20 cellular contexts compared by ENCODE assay signal in the genomic region with DNA sequence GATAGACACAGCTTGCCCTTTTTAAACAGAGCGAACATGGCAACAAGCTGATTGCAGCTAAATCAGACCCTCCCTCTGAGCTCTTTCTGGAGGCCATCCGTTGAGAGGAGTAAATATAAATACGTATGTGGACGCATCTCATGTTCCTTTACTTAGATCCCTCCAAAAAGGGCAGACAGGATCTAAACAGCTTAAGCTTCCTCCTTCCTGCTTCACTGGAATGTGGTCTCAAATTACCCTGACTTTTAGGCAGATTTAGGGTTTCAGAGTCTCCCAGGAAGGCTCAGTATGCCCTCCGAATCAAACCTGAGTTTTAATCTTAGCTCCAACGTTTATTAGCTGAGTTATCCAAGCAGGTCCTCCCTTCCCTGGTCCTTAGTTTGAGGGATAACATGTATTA.
"Had no signal": no experiment of that assay in that cellular context is flagged by ENCODE, and none has a peak within 500 bp of the region (broad histone marks: within the 10 kb centered on the region; RNA-seq: fewer than 3 reads in every experiment).

No MANE protein-coding gene starts in this region.

- H3K36me3 ChIP-seq: colonic mucosa, esophagus muscularis mucosa, lower lobe of right lung, tibial artery had no signal

- H3K9me3 Mint-ChIP-seq: activated CD4-positive, alpha-beta T cell treated with anti-CD3 and anti-CD28 coated beads, Interleukin-2, amount 10 ng/mL, durations not matched to agents 24 days and 14 days; activated CD8-positive, alpha-beta T cell treated with anti-CD3 and anti-CD28 coated beads for 36 hours; T-helper 1 cell treated with Interleukin-12 subunit alpha and Interleukin-12 subunit beta and Interleukin-4 antibody, amounts not matched to agents 30 μg/mL and 1 μg/mL, for 36 hours had no signal

- H3K27me3 ChIP-seq: colonic mucosa, dorsolateral prefrontal cortex, esophagus muscularis mucosa, tibial artery had no signal

- DNase-seq: activated CD4-positive, alpha-beta T cell treated with anti-CD3 and anti-CD28 coated beads, Interleukin-2, amount 10 ng/mL, durations not matched to agents 24 days and 14 days; activated CD8-positive, alpha-beta memory T cell treated with anti-CD3 and anti-CD28 coated beads, Interleukin-2, amount 10 ng/mL, durations not matched to agents 7 days and 5 days; activated CD8-positive, alpha-beta T cell treated with anti-CD3 and anti-CD28 coated beads for 36 hours; activated effector memory CD4-positive, alpha-beta T cell treated with anti-CD3 and anti-CD28 coated beads, Interleukin-2, amount 50 U/mL, for 16 hours; activated naive CD4-positive, alpha-beta T cell treated with anti-CD3 and anti-CD28 coated beads, Interleukin-2, amount 10 ng/mL, durations not matched to agents 7 days and 5 days; activated T-cell treated with anti-CD3 and anti-CD28 coated beads for 4 hours; amygdala; colonic mucosa; dorsolateral prefrontal cortex; effector memory CD8-positive, alpha-beta T cell; hypothalamus; lower lobe of right lung; naive thymus-derived CD4-positive, alpha-beta T cell; stimulated activated CD4-positive, alpha-beta T cell treated with anti-CD3 and anti-CD28 coated beads, Interleukin-4, amount 100 ng/mL, for 4 hours; substantia nigra; tibial artery had no signal

- H3K27ac Mint-ChIP-seq: activated CD4-positive, alpha-beta T cell treated with anti-CD3 and anti-CD28 coated beads, Interleukin-2, amount 10 ng/mL, durations not matched to agents 24 days and 14 days; activated CD8-positive, alpha-beta memory T cell treated with anti-CD3 and anti-CD28 coated beads, Interleukin-2, amount 10 ng/mL, durations not matched to agents 7 days and 5 days; activated CD8-positive, alpha-beta T cell treated with anti-CD3 and anti-CD28 coated beads for 36 hours; activated naive CD4-positive, alpha-beta T cell treated with anti-CD3 and anti-CD28 coated beads, Interleukin-2, amount 10 ng/mL, durations not matched to agents 7 days and 5 days; effector memory CD8-positive, alpha-beta T cell; naive thymus-derived CD4-positive, alpha-beta T cell; stimulated activated naive CD8-positive, alpha-beta T cell treated with anti-CD3 and anti-CD28 coated beads, Interleukin-15, Interleukin-2, amounts not matched to agents 100 ng/mL and 50 ng/mL, for 24 hours; T-helper 1 cell treated with Interleukin-12 subunit alpha and Interleukin-12 subunit beta and Interleukin-4 antibody, amounts not matched to agents 30 μg/mL and 1 μg/mL, for 36 hours had no signal

- H3K4me1 Mint-ChIP-seq: activated CD4-positive, alpha-beta T cell treated with anti-CD3 and anti-CD28 coated beads, Interleukin-2, amount 10 ng/mL, durations not matched to agents 24 days and 14 days; activated CD8-positive, alpha-beta memory T cell treated with anti-CD3 and anti-CD28 coated beads, Interleukin-2, amount 10 ng/mL, durations not matched to agents 7 days and 5 days; activated naive CD4-positive, alpha-beta T cell treated with anti-CD3 and anti-CD28 coated beads, Interleukin-2, amount 10 ng/mL, durations not matched to agents 7 days and 5 days had no signal

- H3K4me3 ChIP-seq: colonic mucosa, dorsolateral prefrontal cortex, esophagus muscularis mucosa, lower lobe of right lung, tibial artery had no signal

- H3K9me3 ChIP-seq: colonic mucosa, lower lobe of right lung, tibial artery had no signal

- H3K27ac ChIP-seq: colonic mucosa, dorsolateral prefrontal cortex, esophagus muscularis mucosa, lower lobe of right lung, tibial artery had no signal

- H3K36me3 Mint-ChIP-seq: activated CD8-positive, alpha-beta memory T cell treated with anti-CD3 and anti-CD28 coated beads, Interleukin-2, amount 10 ng/mL, durations not matched to agents 7 days and 5 days; activated naive CD4-positive, alpha-beta T cell treated with anti-CD3 and anti-CD28 coated beads, Interleukin-2, amount 10 ng/mL, durations not matched to agents 7 days and 5 days; naive thymus-derived CD4-positive, alpha-beta T cell had no signal

- H3K4me3 Mint-ChIP-seq: activated CD4-positive, alpha-beta T cell treated with anti-CD3 and anti-CD28 coated beads, Interleukin-2, amount 10 ng/mL, durations not matched to agents 24 days and 14 days; activated CD8-positive, alpha-beta memory T cell treated with anti-CD3 and anti-CD28 coated beads, Interleukin-2, amount 10 ng/mL, durations not matched to agents 7 days and 5 days; activated CD8-positive, alpha-beta T cell treated with anti-CD3 and anti-CD28 coated beads for 36 hours; activated naive CD4-positive, alpha-beta T cell treated with anti-CD3 and anti-CD28 coated beads, Interleukin-2, amount 10 ng/mL, durations not matched to agents 7 days and 5 days; effector memory CD8-positive, alpha-beta T cell; naive thymus-derived CD4-positive, alpha-beta T cell; stimulated activated naive CD8-positive, alpha-beta T cell treated with anti-CD3 and anti-CD28 coated beads, Interleukin-15, Interleukin-2, amounts not matched to agents 100 ng/mL and 50 ng/mL, for 24 hours; T-helper 1 cell treated with Interleukin-12 subunit alpha and Interleukin-12 subunit beta and Interleukin-4 antibody, amounts not matched to agents 30 μg/mL and 1 μg/mL, for 36 hours had no signal

- ATAC-seq: activated CD8-positive, alpha-beta memory T cell treated with anti-CD3 and anti-CD28 coated beads, Interleukin-2, amount 10 ng/mL, durations not matched to agents 7 days and 5 days; activated CD8-positive, alpha-beta T cell treated with anti-CD3 and anti-CD28 coated beads for 36 hours; effector memory CD8-positive, alpha-beta T cell; left lobe of liver; lower lobe of right lung; naive thymus-derived CD4-positive, alpha-beta T cell had no signal

- H3K27me3 Mint-ChIP-seq: activated CD4-positive, alpha-beta T cell treated with anti-CD3 and anti-CD28 coated beads, Interleukin-2, amount 10 ng/mL, durations not matched to agents 24 days and 14 days; activated CD8-positive, alpha-beta memory T cell treated with anti-CD3 and anti-CD28 coated beads, Interleukin-2, amount 10 ng/mL, durations not matched to agents 7 days and 5 days; activated CD8-positive, alpha-beta T cell treated with anti-CD3 and anti-CD28 coated beads for 36 hours; activated naive CD4-positive, alpha-beta T cell treated with anti-CD3 and anti-CD28 coated beads, Interleukin-2, amount 10 ng/mL, durations not matched to agents 7 days and 5 days; effector memory CD8-positive, alpha-beta T cell; naive thymus-derived CD4-positive, alpha-beta T cell; stimulated activated naive CD8-positive, alpha-beta T cell treated with anti-CD3 and anti-CD28 coated beads, Interleukin-15, Interleukin-2, amounts not matched to agents 100 ng/mL and 50 ng/mL, for 24 hours had no signal

- H3K4me1 ChIP-seq: colonic mucosa, esophagus muscularis mucosa, lower lobe of right lung, tibial artery had no signal
